Comparison of ENCODE assay signal across 8 cellular contexts in the genomic region with DNA sequence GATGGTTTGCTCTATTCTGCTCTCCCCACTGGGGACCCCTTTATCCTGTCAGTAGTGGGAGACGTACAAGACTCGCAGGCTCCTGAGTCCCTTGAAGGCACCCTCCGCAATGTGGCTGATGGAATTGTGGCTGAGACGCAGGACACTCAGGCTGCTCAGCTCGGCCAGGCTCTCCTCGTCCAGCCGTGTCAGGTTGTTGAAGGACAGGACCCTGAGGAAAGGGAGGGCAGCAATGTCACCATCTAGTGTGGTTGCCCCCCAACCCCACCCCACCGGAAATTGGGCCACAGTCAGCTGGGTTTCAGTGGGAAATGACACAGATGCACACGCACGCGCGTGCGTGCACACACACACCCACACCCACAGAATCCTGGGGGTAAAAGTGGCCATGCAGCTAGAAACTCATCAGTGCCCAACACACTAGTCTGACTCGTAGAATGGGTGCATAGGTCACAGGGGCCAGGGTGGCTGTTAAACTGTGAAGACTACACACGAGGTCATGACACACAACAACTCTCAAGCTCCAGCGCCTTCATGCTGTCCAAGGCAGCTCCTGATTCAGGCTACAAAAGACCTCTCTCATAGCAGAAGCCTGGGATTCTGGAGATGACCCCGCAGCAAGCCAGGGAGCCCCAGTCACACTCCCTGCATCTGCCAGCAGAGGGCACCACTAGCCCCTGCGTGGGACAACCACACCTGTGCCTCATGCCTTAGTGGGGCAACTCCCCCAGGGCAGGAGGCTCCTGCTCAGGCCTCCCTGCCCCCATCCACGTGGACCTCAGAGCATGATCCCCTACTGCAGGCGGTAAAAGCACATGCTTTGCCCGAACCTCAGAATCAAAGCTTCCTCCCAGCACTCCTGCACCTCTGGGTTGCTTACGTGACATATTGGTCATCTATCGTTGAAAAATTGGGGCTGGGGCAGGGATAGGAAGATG.
DNase-seq lines count a peak whose midpoint lies in the region; ATAC-seq and TF ChIP-seq lines count a peak whose summit lies in the region.

No MANE protein-coding gene starts in this region.

- no peaks in the 10 kb centered on the region for H3K9me3 ChIP-seq in mucosa of descending colon

- CTCF ChIA-PET in activated CD8-positive, alpha-beta T cell treated with anti-CD3 and anti-CD28 coated beads for 36 hours (lab: Charles Lee): interaction anchor here (0.6 to 6.7 kb wide), 53 partner anchors 9 to 459 kb away, joined by 3 to 40 read pairs (median 4); no protein-coding TSS in a partner anchor

- H3K27ac Mint-ChIP-seq in activated CD8-positive, alpha-beta T cell treated with anti-CD3 and anti-CD28 coated beads for 36 hours: peak overlapping the region; percentile 34
- peak overlapping the region in 1 of 2 donors; percentile 76 for H3K27ac Mint-ChIP-seq in effector memory CD8-positive, alpha-beta T cell

- intact Hi-C loops in activated CD8-positive, alpha-beta T cell treated with anti-CD3 and anti-CD28 coated beads for 36 hours (cut with micrococcal nuclease): loop anchor here (2.0 to 5.0 kb wide), 2 partner anchors 95 to 409 kb away; a partner anchor contains a TSS
- intact Hi-C loops in mucosa of descending colon (cut with DNase I, micrococcal nuclease): no loop called here

- ATAC-seq in GM21515 (IDR thresholded peaks at IDR 0.05; ENCODE audit: unreplicated experiment) (peak; percentile 78), mucosa of descending colon (peak; percentile 86)
- peak; percentile 97 for ATAC-seq in activated CD8-positive, alpha-beta T cell treated with anti-CD3 and anti-CD28 coated beads for 36 hours
- ATAC-seq in effector memory CD8-positive, alpha-beta T cell (replicated peaks): peak; percentile 94

- no peak overlapping the region for H3K4me3 ChIP-seq in mucosa of descending colon

- H3K27me3 Mint-ChIP-seq in activated CD8-positive, alpha-beta T cell treated with anti-CD3 and anti-CD28 coated beads for 36 hours: no peaks in the 10 kb centered on the region
- no peaks in the 10 kb centered on the region for H3K27me3 Mint-ChIP-seq in effector memory CD8-positive, alpha-beta T cell

- H3K4me1 Mint-ChIP-seq in activated CD8-positive, alpha-beta T cell treated with anti-CD3 and anti-CD28 coated beads for 36 hours (ENCODE audit: low read depth): peaks cover 2% of the 10 kb centered on the region
- H3K4me1 Mint-ChIP-seq in effector memory CD8-positive, alpha-beta T cell (ENCODE audit: low read depth in 2 of 2): peaks cover 0 to 9% of the 10 kb centered on the region in 2 donors

- peaks cover 2% of the 10 kb centered on the region for H3K36me3 ChIP-seq in mucosa of descending colon (ENCODE audit: low read depth)

- no peaks in the 10 kb centered on the region for H3K9me3 Mint-ChIP-seq in activated CD8-positive, alpha-beta T cell treated with anti-CD3 and anti-CD28 coated beads for 36 hours
- no peaks in the 10 kb centered on the region for H3K9me3 Mint-ChIP-seq in effector memory CD8-positive, alpha-beta T cell

- DNase-seq in GDM1 (lab: John Stamatoyannopoulos, UW) (peak; percentile 4), LHCN-M2 (ENCODE audit: low read depth) (peak; percentile 35), mucosa of descending colon (peak; percentile 74 to 87 (median 85)), NCI-H128 (lab: John Stamatoyannopoulos, UW; ENCODE audit: unreplicated experiment) (no peak)
- DNase-seq in activated CD8-positive, alpha-beta T cell treated with anti-CD3 and anti-CD28 coated beads for 36 hours: peak; percentile 81
- DNase-seq in effector memory CD8-positive, alpha-beta T cell: peak; percentile 74 to 79 (median 78)
- peak; percentile 42 to 51 for DNase-seq in stimulated activated CD8-positive, alpha-beta memory T cell treated with anti-CD3 and anti-CD28 coated beads, Interleukin-7, amount 100 ng/mL, for 1 hour (ENCODE audit: low read depth in 2 of 2)

- peak; percentile 90 for TF ChIP-seq CTCF in activated CD8-positive, alpha-beta T cell treated with anti-CD3 and anti-CD28 coated beads for 36 hours (IDR thresholded peaks at IDR 0.05)
- peak; percentile 72 for TF ChIP-seq CTCF in mucosa of descending colon (IDR thresholded peaks at IDR 0.05)

- no peak overlapping the region for H3K4me3 Mint-ChIP-seq in activated CD8-positive, alpha-beta T cell treated with anti-CD3 and anti-CD28 coated beads for 36 hours
- no peak overlapping the region for H3K4me3 Mint-ChIP-seq in effector memory CD8-positive, alpha-beta T cell

- peaks cover 3% of the 10 kb centered on the region for H3K36me3 Mint-ChIP-seq in activated CD8-positive, alpha-beta T cell treated with anti-CD3 and anti-CD28 coated beads for 36 hours (ENCODE audit: low read depth)
- H3K36me3 Mint-ChIP-seq in effector memory CD8-positive, alpha-beta T cell (ENCODE audit: insufficient read depth): peaks cover 23% of the 10 kb centered on the region

- H3K4me1 ChIP-seq in mucosa of descending colon (ENCODE audit: low read depth): peaks cover 9% of the 10 kb centered on the region

- POLR2A ChIA-PET in activated CD8-positive, alpha-beta T cell treated with anti-CD3 and anti-CD28 coated beads for 36 hours (lab: Charles Lee): interaction anchor here (0.6 to 1.7 kb wide), 3 partner anchors 13 to 79 kb away, joined by 3 to 6 read pairs (median 3); no protein-coding TSS in a partner anchor
